ENCODE assay signal across 1 cellular context in the genomic region with DNA sequence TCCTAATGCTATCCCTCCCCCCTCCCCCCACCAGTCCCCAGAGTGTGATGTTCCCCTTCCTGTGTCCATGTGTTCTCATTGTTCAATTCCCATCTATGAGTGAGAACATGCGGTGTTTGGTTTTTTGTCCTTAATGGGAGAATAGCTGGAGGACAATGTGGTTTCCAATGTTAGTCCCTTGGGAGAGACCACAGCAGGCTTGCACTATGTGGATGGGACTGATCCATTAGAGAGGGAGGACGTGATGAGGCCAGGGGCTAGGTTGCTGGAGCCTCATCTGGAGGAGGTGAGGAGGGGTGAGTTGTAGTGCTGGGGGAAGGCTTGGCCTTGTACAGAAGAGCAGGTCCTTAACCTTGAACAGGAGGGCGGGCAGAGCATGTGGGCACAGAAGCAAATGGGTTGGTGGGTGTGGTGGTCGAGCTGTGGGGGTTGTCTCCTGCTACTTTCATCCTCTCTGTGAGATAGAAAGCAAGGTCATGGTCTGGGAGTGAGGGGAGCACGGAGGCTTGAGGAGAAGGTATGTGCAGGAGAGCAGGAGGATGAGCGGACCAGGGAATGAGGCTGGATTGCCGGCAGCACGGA.
TF ChIP-seq lines count a peak whose summit lies in the region.

No MANE protein-coding gene starts in this region.

TF ChIP-seq in WTC11, 78 proteins besides CTCF, POLR2A, EP300 and RAD21 (continued from another document):
- TF ChIP-seq, protein P1, sequence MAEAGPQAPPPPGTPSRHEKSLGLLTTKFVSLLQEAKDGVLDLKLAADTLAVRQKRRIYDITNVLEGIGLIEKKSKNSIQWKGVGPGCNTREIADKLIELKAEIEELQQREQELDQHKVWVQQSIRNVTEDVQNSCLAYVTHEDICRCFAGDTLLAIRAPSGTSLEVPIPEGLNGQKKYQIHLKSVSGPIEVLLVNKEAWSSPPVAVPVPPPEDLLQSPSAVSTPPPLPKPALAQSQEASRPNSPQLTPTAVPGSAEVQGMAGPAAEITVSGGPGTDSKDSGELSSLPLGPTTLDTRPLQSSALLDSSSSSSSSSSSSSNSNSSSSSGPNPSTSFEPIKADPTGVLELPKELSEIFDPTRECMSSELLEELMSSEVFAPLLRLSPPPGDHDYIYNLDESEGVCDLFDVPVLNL (CRISPR knock-in tag; IDR thresholded peaks at IDR 0.05; ENCODE audit: borderline replicate concordance, low read depth) = no peak
- TF ChIP-seq JUN (CRISPR knock-in tag; IDR thresholded peaks at IDR 0.05) (no peak), TEAD1 (CRISPR knock-in tag; IDR thresholded peaks at IDR 0.05) (no peak), ETV6 (CRISPR knock-in tag; IDR thresholded peaks at IDR 0.05) (no peak), ZNF121 (CRISPR knock-in tag; IDR thresholded peaks at IDR 0.05) (no peak), NFE2L1 (CRISPR knock-in tag; IDR thresholded peaks at IDR 0.05) (no peak), FOXK1 (CRISPR knock-in tag; IDR thresholded peaks at IDR 0.05) (no peak)
- TF ChIP-seq, protein P2, sequence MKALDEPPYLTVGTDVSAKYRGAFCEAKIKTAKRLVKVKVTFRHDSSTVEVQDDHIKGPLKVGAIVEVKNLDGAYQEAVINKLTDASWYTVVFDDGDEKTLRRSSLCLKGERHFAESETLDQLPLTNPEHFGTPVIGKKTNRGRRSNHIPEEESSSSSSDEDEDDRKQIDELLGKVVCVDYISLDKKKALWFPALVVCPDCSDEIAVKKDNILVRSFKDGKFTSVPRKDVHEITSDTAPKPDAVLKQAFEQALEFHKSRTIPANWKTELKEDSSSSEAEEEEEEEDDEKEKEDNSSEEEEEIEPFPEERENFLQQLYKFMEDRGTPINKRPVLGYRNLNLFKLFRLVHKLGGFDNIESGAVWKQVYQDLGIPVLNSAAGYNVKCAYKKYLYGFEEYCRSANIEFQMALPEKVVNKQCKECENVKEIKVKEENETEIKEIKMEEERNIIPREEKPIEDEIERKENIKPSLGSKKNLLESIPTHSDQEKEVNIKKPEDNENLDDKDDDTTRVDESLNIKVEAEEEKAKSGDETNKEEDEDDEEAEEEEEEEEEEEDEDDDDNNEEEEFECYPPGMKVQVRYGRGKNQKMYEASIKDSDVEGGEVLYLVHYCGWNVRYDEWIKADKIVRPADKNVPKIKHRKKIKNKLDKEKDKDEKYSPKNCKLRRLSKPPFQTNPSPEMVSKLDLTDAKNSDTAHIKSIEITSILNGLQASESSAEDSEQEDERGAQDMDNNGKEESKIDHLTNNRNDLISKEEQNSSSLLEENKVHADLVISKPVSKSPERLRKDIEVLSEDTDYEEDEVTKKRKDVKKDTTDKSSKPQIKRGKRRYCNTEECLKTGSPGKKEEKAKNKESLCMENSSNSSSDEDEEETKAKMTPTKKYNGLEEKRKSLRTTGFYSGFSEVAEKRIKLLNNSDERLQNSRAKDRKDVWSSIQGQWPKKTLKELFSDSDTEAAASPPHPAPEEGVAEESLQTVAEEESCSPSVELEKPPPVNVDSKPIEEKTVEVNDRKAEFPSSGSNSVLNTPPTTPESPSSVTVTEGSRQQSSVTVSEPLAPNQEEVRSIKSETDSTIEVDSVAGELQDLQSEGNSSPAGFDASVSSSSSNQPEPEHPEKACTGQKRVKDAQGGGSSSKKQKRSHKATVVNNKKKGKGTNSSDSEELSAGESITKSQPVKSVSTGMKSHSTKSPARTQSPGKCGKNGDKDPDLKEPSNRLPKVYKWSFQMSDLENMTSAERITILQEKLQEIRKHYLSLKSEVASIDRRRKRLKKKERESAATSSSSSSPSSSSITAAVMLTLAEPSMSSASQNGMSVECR (CRISPR knock-in tag; IDR thresholded peaks at IDR 0.05; ENCODE audit: borderline replicate concordance) = no peak
- TF ChIP-seq, protein P3, sequence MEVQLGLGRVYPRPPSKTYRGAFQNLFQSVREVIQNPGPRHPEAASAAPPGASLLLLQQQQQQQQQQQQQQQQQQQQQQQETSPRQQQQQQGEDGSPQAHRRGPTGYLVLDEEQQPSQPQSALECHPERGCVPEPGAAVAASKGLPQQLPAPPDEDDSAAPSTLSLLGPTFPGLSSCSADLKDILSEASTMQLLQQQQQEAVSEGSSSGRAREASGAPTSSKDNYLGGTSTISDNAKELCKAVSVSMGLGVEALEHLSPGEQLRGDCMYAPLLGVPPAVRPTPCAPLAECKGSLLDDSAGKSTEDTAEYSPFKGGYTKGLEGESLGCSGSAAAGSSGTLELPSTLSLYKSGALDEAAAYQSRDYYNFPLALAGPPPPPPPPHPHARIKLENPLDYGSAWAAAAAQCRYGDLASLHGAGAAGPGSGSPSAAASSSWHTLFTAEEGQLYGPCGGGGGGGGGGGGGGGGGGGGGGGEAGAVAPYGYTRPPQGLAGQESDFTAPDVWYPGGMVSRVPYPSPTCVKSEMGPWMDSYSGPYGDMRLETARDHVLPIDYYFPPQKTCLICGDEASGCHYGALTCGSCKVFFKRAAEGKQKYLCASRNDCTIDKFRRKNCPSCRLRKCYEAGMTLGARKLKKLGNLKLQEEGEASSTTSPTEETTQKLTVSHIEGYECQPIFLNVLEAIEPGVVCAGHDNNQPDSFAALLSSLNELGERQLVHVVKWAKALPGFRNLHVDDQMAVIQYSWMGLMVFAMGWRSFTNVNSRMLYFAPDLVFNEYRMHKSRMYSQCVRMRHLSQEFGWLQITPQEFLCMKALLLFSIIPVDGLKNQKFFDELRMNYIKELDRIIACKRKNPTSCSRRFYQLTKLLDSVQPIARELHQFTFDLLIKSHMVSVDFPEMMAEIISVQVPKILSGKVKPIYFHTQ (CRISPR knock-in tag; IDR thresholded peaks at IDR 0.05) = no peak
- TF ChIP-seq, protein P4, sequence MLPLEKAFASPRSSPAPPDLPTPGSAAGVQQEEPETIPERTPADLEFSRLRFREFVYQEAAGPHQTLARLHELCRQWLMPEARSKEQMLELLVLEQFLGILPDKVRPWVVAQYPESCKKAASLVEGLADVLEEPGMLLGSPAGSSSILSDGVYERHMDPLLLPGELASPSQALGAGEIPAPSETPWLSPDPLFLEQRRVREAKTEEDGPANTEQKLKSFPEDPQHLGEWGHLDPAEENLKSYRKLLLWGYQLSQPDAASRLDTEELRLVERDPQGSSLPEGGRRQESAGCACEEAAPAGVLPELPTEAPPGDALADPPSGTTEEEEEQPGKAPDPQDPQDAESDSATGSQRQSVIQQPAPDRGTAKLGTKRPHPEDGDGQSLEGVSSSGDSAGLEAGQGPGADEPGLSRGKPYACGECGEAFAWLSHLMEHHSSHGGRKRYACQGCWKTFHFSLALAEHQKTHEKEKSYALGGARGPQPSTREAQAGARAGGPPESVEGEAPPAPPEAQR (CRISPR knock-in tag; IDR thresholded peaks at IDR 0.05) = no peak
